20 cellular contexts compared by ENCODE assay signal in the genomic region with DNA sequence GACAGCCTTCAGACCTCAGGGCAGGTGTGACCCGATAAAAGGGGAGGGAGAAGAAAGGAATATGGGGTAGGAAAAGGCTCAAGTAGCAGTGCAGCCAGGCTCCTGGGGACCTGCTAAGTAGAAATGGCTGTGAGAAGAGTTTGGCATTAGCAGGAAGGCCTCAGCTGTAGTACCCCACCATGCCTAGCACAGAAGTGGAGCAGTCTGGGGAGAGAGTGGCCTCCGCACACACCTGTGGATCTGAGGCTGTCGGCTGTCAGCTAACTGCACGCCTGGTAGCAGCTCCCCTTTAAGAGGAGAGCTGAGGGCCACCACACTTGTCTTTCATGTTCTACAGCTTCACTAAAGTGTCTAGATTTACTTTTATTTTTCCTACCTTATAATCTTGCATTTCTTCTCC. TPM values are rescaled to one million over a fixed set of nuclear protein-coding genes. Genes with fewer than 3 reads are reported as not detected.
A peak's percentile ranks its signal among the peaks of the same experiment; 100 is the strongest.
DNase-seq lines count a peak whose midpoint lies in the region; ATAC-seq and TF ChIP-seq lines count a peak whose summit lies in the region.
"Had no signal": no experiment of that assay in that cellular context is flagged by ENCODE, and none has a peak within 500 bp of the region (broad histone marks: within the 10 kb centered on the region; RNA-seq: fewer than 3 reads in every experiment).

No MANE protein-coding gene starts in this region.

- H3K27me3 ChIP-seq in left ventricle myocardium inferior (ENCODE audit: low read depth), result no peaks in the 10 kb centered on the region
- no peaks in the 10 kb centered on the region for H3K27me3 ChIP-seq in GM23338 (ENCODE audit: insufficient read depth)
- no peaks in the 10 kb centered on the region for H3K27me3 ChIP-seq in H7 (ENCODE audit: control insufficient read depth, insufficient read depth, low read length)
- H3K27me3 ChIP-seq: esophagus muscularis mucosa, suprapubic skin had no signal

- peaks cover 46% of the 10 kb centered on the region for H3K4me1 ChIP-seq in left ventricle myocardium inferior
- 0 out of 2 replicates have a peak, but pooled peaks cover 5% of the 10 kb centered on the region for H3K4me1 ChIP-seq in GM23338 (ENCODE audit: insufficient read depth)
- H3K4me1 ChIP-seq: suprapubic skin had no signal

- DNase-seq in left ventricle myocardium inferior (no peak), Right ventricle myocardium superior (no peak), GM23338 (ENCODE audit: low spot score) (peak; percentile 11), epithelial cell of esophagus (ENCODE audit: low read depth) (no peak), H7 (no peak)
- DNase-seq in stimulated activated naive CD8-positive, alpha-beta T cell treated with anti-CD3 and anti-CD28 coated beads, Interleukin-15, amount 100 ng/mL, for 72 hours, result no peak
- DNase-seq: activated CD4-positive, alpha-beta T cell treated with anti-CD3 and anti-CD28 coated beads for 4 hours; activated effector memory CD4-positive, alpha-beta T cell treated with Interleukin-2 at 50 U/mL for 16 hours; DMS79; kidney glomerular epithelial cell; NCI-H1694; NCI-H2171 treated with DMSO at 0.1 percent for 48 hours; NCI-H526; nephron progenitor cell; RPMI8226 had no signal

- H3K79me2 ChIP-seq in GM23338 (replicated peaks; ENCODE audit: insufficient read depth), result no peaks in the 10 kb centered on the region

- H3K27ac ChIP-seq in left ventricle myocardium inferior (replicated peaks) (peak overlapping the region; percentile 44), GM23338 (ENCODE audit: low read depth) (no peak overlapping the region)
- H3K27ac ChIP-seq: esophagus muscularis mucosa, KMS-11, suprapubic skin had no signal

- no peaks in the 10 kb centered on the region for H3K9me3 Mint-ChIP-seq in GM23338
- H3K9me3 Mint-ChIP-seq in stimulated activated naive CD8-positive, alpha-beta T cell treated with anti-CD3 and anti-CD28 coated beads, Interleukin-15, amount 100 ng/mL, for 72 hours, result no peaks in the 10 kb centered on the region
- H3K9me3 Mint-ChIP-seq: nephron progenitor cell had no signal

- ATAC-seq in Right ventricle myocardium superior (ENCODE audit: poor library complexity), result no peak
- peak; percentile 72 for ATAC-seq in GM23338
- peak; percentile 35 for ATAC-seq in stimulated activated naive CD8-positive, alpha-beta T cell treated with anti-CD3 and anti-CD28 coated beads, Interleukin-15, amount 100 ng/mL, for 72 hours
- no peak for ATAC-seq in HG02642 (IDR thresholded peaks at IDR 0.05; ENCODE audit: poor library complexity, unreplicated experiment)
- ATAC-seq: SK-N-SH treated with all-trans-retinoic acid at 6 μM for 48 hours had no signal

- H3K27ac Mint-ChIP-seq in GM23338, result no peak overlapping the region
- H3K27ac Mint-ChIP-seq in stimulated activated naive CD8-positive, alpha-beta T cell treated with anti-CD3 and anti-CD28 coated beads, Interleukin-15, amount 100 ng/mL, for 72 hours, result peak overlapping the region in 1 of 2 donors; percentile 3

- no peaks in the 10 kb centered on the region for H3K9me2 ChIP-seq in GM23338 (ENCODE audit: insufficient read depth)

- no peaks in the 10 kb centered on the region for H4K20me1 ChIP-seq in GM23338 (replicated peaks; ENCODE audit: insufficient read depth)

- no peak for TF ChIP-seq CTCF in left ventricle myocardium inferior (IDR thresholded peaks at IDR 0.05; ENCODE audit: borderline replicate concordance)
- no peak for TF ChIP-seq CTCF in GM23338 (conservative IDR thresholded peaks at IDR 0.05; ENCODE audit: low read depth in 2 of 2)
- TF ChIP-seq CTCF in epithelial cell of esophagus (IDR thresholded peaks at IDR 0.05; ENCODE audit: insufficient read depth, low read depth, low read length, missing control alignments), result peak; percentile 1

- H3K36me3 ChIP-seq in left ventricle myocardium inferior (no peaks in the 10 kb centered on the region), GM23338 (ENCODE audit: insufficient read depth) (no peaks in the 10 kb centered on the region), H7 (replicated peaks; ENCODE audit: control insufficient read depth, insufficient read depth, low read length) (no peaks in the 10 kb centered on the region)
- H3K36me3 ChIP-seq: esophagus muscularis mucosa, suprapubic skin had no signal

- no peak overlapping the region for H3K4me2 ChIP-seq in GM23338
- H3K4me2 ChIP-seq: KMS-11 had no signal

- H3K4me3 ChIP-seq in left ventricle myocardium inferior (no peak overlapping the region), GM23338 (no peak overlapping the region), epithelial cell of esophagus (ENCODE audit: low read length) (no peak overlapping the region), H7 (ENCODE audit: insufficient read depth, low read depth, low read length) (no peak overlapping the region)
- H3K4me3 ChIP-seq: esophagus muscularis mucosa, suprapubic skin had no signal

- no peaks in the 10 kb centered on the region for H3K27me3 Mint-ChIP-seq in GM23338 (ENCODE audit: insufficient read depth, low read depth, poor library complexity)
- H3K27me3 Mint-ChIP-seq in stimulated activated naive CD8-positive, alpha-beta T cell treated with anti-CD3 and anti-CD28 coated beads, Interleukin-15, amount 100 ng/mL, for 72 hours, result no peaks in the 10 kb centered on the region

- no peaks in the 10 kb centered on the region for H3K36me3 Mint-ChIP-seq in GM23338 (ENCODE audit: low read depth)

- intact Hi-C loops in left ventricle myocardium inferior (cut with micrococcal nuclease), result no loop called here
- intact Hi-C loops in Right ventricle myocardium superior (cut with DNase I), result no loop called here

- peaks cover 9% of the 10 kb centered on the region; the same call in 2 of the 3 replicates for H3K4me1 Mint-ChIP-seq in GM23338
- H3K4me1 Mint-ChIP-seq in stimulated activated naive CD8-positive, alpha-beta T cell treated with anti-CD3 and anti-CD28 coated beads, Interleukin-15, amount 100 ng/mL, for 72 hours, result peaks cover 46% of the 10 kb centered on the region

- no peaks in the 10 kb centered on the region for H3F3A ChIP-seq in GM23338 (replicated peaks; ENCODE audit: low read depth)

- no peak overlapping the region for H3K4me3 Mint-ChIP-seq in GM23338
- peak overlapping the region in 1 of 2 donors; percentile 3 for H3K4me3 Mint-ChIP-seq in stimulated activated naive CD8-positive, alpha-beta T cell treated with anti-CD3 and anti-CD28 coated beads, Interleukin-15, amount 100 ng/mL, for 72 hours
- H3K4me3 Mint-ChIP-seq: nephron progenitor cell had no signal

- no peaks in the 10 kb centered on the region for H3K9me3 ChIP-seq in left ventricle myocardium inferior (replicated peaks)
- H3K9me3 ChIP-seq: esophagus muscularis mucosa, suprapubic skin had no signal

- peak overlapping the region; percentile 58 for H2AFZ ChIP-seq in GM23338

TF ChIP-seq in GM23338, 12 proteins besides CTCF, POLR2A, EP300 and RAD21 (continues in another document):
- no peak for TF ChIP-seq POLR2AphosphoS5 (IDR thresholded peaks at IDR 0.05; ENCODE audit: low read depth)
- TF ChIP-seq EZH2phosphoT487 (IDR thresholded peaks at IDR 0.05; ENCODE audit: unreplicated experiment), result no peak
- TF ChIP-seq JUNB (IDR thresholded peaks at IDR 0.05; ENCODE audit: unreplicated experiment), result no peak
- TF ChIP-seq STAT1 (IDR thresholded peaks at IDR 0.05; ENCODE audit: unreplicated experiment), result no peak
- no peak for TF ChIP-seq EZH2 (IDR thresholded peaks at IDR 0.05; ENCODE audit: low read depth, unreplicated experiment)
- no peak for TF ChIP-seq ZNF331 (CRISPR knock-in tag; IDR thresholded peaks at IDR 0.05; ENCODE audit: low read depth)
- TF ChIP-seq, protein P1, sequence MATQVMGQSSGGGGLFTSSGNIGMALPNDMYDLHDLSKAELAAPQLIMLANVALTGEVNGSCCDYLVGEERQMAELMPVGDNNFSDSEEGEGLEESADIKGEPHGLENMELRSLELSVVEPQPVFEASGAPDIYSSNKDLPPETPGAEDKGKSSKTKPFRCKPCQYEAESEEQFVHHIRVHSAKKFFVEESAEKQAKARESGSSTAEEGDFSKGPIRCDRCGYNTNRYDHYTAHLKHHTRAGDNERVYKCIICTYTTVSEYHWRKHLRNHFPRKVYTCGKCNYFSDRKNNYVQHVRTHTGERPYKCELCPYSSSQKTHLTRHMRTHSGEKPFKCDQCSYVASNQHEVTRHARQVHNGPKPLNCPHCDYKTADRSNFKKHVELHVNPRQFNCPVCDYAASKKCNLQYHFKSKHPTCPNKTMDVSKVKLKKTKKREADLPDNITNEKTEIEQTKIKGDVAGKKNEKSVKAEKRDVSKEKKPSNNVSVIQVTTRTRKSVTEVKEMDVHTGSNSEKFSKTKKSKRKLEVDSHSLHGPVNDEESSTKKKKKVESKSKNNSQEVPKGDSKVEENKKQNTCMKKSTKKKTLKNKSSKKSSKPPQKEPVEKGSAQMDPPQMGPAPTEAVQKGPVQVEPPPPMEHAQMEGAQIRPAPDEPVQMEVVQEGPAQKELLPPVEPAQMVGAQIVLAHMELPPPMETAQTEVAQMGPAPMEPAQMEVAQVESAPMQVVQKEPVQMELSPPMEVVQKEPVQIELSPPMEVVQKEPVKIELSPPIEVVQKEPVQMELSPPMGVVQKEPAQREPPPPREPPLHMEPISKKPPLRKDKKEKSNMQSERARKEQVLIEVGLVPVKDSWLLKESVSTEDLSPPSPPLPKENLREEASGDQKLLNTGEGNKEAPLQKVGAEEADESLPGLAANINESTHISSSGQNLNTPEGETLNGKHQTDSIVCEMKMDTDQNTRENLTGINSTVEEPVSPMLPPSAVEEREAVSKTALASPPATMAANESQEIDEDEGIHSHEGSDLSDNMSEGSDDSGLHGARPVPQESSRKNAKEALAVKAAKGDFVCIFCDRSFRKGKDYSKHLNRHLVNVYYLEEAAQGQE (IDR thresholded peaks at IDR 0.05; ENCODE audit: unreplicated experiment), result no peak

RNA-seq across cellular contexts. Expression of a gene that starts 24.5 kb away (rescaled TPM):
- total RNA-seq in left ventricle myocardium inferior, result 12.6 TPM
- 18.6 TPM for total RNA-seq in Right ventricle myocardium superior
- 0.07 TPM in 1 of 2 replicates, not detected in the other for total RNA-seq in GM23338 (2014; rRNA removed; shearing (Covaris generic))
- not detected in 2 replicates for polyA plus RNA-seq in GM23338 (2016; fragmentation: Nextera tagmentation; extraction: Ambion mirVana)
- total RNA-seq in H7 (2014; rRNA removed; shearing (Covaris generic)), result not detected in 2 replicates

Comparison
In these comparisons a context has a peak if more than half of its experiments do, and no peak if none do; other contexts are left out.
1. ATAC-seq: peak in GM23338 (single experiment) and stimulated activated naive CD8-positive, alpha-beta T cell treated with anti-CD3 and anti-CD28 coated beads, Interleukin-15, amount 100 ng/mL, for 72 hours (single experiment); none in Right ventricle myocardium superior (single experiment) and HG02642 (single experiment).
2. RNA of a gene that starts 24.5 kb away (total RNA-seq): 18.6 TPM in Right ventricle myocardium superior (single experiment) and 12.6 TPM in left ventricle myocardium inferior (single experiment); 0.07 TPM in GM23338 and not detected in H7; every median in the first group is over 10 times any median in the second.